In the genomic region with DNA sequence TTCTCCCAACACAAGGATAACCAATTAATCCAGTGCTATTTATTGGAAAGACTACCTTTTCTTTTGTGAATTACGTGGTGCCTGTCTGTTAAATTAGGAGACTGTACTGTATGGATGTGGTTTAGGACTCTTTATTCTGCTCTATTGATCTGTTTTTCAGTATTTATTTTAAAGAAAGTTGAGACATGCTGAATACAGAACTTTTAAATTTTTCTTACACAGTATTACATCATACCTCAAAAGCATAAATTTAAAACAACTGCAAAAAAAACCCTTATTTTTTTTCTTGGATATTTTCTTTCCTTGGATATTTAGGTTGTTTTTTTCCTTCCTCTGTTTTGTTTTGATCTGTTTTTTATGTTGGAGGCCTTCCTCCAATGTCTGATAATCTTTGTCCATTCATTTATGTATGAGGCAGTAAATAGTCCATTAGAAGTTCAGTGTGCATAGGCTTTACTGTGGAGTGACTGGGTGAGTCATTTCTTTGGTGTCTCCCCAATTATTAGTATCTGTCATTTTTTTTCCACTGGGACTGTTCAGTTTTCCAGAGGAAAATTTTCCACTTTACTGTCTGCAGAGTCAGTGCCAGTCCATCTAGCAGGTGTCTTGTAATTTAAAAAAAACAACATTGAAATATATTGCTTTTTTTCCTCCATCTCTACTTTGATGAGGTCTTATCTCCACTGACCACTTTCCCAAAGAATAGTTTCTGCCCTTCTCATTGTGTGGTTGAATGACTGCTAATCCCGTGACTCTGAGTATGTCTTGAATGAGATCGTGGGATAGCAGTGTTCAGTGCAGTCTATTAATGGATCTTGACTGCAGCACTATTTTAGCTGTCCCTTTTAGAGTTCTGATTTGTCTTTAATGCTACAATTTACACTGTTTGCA, we compare ENCODE assay signal across 1 cellular context.
TF ChIP-seq lines count a peak whose summit lies in the region.

No MANE protein-coding gene starts in this region.

TF ChIP-seq in K562, 482 proteins besides CTCF, POLR2A, EP300 and RAD21 (continued from another document and continues in another):
- TF ChIP-seq, protein P1, sequence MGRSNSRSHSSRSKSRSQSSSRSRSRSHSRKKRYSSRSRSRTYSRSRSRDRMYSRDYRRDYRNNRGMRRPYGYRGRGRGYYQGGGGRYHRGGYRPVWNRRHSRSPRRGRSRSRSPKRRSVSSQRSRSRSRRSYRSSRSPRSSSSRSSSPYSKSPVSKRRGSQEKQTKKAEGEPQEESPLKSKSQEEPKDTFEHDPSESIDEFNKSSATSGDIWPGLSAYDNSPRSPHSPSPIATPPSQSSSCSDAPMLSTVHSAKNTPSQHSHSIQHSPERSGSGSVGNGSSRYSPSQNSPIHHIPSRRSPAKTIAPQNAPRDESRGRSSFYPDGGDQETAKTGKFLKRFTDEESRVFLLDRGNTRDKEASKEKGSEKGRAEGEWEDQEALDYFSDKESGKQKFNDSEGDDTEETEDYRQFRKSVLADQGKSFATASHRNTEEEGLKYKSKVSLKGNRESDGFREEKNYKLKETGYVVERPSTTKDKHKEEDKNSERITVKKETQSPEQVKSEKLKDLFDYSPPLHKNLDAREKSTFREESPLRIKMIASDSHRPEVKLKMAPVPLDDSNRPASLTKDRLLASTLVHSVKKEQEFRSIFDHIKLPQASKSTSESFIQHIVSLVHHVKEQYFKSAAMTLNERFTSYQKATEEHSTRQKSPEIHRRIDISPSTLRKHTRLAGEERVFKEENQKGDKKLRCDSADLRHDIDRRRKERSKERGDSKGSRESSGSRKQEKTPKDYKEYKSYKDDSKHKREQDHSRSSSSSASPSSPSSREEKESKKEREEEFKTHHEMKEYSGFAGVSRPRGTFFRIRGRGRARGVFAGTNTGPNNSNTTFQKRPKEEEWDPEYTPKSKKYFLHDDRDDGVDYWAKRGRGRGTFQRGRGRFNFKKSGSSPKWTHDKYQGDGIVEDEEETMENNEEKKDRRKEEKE (IDR thresholded peaks at IDR 0.05; ENCODE audit: borderline replicate concordance in 1 of 2, control insufficient read depth in 1 of 2, low read depth in 2 of 2, low read length in 1 of 2), result no peak
- TF ChIP-seq SP1 (CRISPR knock-in tag; IDR thresholded peaks at IDR 0.05), result peak; percentile 47; the same call in 1 of the 2 replicates
- TF ChIP-seq PTTG1 (tag; IDR thresholded peaks at IDR 0.05; ENCODE audit: low read depth), result no peak
- TF ChIP-seq ELF2 (CRISPR knock-in tag; IDR thresholded peaks at IDR 0.05), result no peak
- no peak for TF ChIP-seq ZNF239 (CRISPR knock-in tag; IDR thresholded peaks at IDR 0.05)
- TF ChIP-seq EP400 (IDR thresholded peaks at IDR 0.05), result peak; percentile 43; the same call in 1 of the 2 replicates
- no peak for TF ChIP-seq ILK (tag; IDR thresholded peaks at IDR 0.05; ENCODE audit: borderline replicate concordance, low read depth)
- no peak for TF ChIP-seq ZNF707 (CRISPR knock-in tag; conservative IDR thresholded peaks at IDR 0.05)
- TF ChIP-seq, protein P2, sequence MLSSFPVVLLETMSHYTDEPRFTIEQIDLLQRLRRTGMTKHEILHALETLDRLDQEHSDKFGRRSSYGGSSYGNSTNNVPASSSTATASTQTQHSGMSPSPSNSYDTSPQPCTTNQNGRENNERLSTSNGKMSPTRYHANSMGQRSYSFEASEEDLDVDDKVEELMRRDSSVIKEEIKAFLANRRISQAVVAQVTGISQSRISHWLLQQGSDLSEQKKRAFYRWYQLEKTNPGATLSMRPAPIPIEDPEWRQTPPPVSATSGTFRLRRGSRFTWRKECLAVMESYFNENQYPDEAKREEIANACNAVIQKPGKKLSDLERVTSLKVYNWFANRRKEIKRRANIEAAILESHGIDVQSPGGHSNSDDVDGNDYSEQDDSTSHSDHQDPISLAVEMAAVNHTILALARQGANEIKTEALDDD (IDR thresholded peaks at IDR 0.05), result peak; percentile 51
- TF ChIP-seq NFIC (IDR thresholded peaks at IDR 0.05), result no peak
- no peak for TF ChIP-seq SAP30 (IDR thresholded peaks at IDR 0.05; ENCODE audit: borderline replicate concordance, insufficient read depth, low read depth, low read length, poor library complexity, severe bottlenecking)
- TF ChIP-seq, protein P3, sequence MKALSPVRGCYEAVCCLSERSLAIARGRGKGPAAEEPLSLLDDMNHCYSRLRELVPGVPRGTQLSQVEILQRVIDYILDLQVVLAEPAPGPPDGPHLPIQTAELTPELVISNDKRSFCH (CRISPR knock-in tag; IDR thresholded peaks at IDR 0.05), result no peak
- TF ChIP-seq, protein P3 (tag; IDR thresholded peaks at IDR 0.05), result no peak
- TF ChIP-seq PHF21A (IDR thresholded peaks at IDR 0.05; ENCODE audit: borderline replicate concordance, low read depth), result no peak
- no peak for TF ChIP-seq TCF7 (IDR thresholded peaks at IDR 0.05; ENCODE audit: borderline replicate concordance)
- peak; percentile 52 for TF ChIP-seq MEIS2 (IDR thresholded peaks at IDR 0.05; ENCODE audit: partially characterized antibody)
- TF ChIP-seq, protein P4, sequence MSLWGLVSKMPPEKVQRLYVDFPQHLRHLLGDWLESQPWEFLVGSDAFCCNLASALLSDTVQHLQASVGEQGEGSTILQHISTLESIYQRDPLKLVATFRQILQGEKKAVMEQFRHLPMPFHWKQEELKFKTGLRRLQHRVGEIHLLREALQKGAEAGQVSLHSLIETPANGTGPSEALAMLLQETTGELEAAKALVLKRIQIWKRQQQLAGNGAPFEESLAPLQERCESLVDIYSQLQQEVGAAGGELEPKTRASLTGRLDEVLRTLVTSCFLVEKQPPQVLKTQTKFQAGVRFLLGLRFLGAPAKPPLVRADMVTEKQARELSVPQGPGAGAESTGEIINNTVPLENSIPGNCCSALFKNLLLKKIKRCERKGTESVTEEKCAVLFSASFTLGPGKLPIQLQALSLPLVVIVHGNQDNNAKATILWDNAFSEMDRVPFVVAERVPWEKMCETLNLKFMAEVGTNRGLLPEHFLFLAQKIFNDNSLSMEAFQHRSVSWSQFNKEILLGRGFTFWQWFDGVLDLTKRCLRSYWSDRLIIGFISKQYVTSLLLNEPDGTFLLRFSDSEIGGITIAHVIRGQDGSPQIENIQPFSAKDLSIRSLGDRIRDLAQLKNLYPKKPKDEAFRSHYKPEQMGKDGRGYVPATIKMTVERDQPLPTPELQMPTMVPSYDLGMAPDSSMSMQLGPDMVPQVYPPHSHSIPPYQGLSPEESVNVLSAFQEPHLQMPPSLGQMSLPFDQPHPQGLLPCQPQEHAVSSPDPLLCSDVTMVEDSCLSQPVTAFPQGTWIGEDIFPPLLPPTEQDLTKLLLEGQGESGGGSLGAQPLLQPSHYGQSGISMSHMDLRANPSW (CRISPR knock-in tag; IDR thresholded peaks at IDR 0.05), result no peak
- TF ChIP-seq HDAC1 (IDR thresholded peaks at IDR 0.05), result peak in 1 of 2 experiments; percentile 55; a peak in 1 of 4 replicates
- TF ChIP-seq SRSF9 (IDR thresholded peaks at IDR 0.05; ENCODE audit: borderline replicate concordance, low read depth, low read length), result no peak
- TF ChIP-seq TCF7L2 (IDR thresholded peaks at IDR 0.05; ENCODE audit: low read depth, low read length), result no peak
- TF ChIP-seq, protein P5, sequence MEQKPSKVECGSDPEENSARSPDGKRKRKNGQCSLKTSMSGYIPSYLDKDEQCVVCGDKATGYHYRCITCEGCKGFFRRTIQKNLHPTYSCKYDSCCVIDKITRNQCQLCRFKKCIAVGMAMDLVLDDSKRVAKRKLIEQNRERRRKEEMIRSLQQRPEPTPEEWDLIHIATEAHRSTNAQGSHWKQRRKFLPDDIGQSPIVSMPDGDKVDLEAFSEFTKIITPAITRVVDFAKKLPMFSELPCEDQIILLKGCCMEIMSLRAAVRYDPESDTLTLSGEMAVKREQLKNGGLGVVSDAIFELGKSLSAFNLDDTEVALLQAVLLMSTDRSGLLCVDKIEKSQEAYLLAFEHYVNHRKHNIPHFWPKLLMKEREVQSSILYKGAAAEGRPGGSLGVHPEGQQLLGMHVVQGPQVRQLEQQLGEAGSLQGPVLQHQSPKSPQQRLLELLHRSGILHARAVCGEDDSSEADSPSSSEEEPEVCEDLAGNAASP (IDR thresholded peaks at IDR 0.05), result no peak
- TF ChIP-seq RBM17 (IDR thresholded peaks at IDR 0.05; ENCODE audit: borderline replicate concordance, low read depth, low read length), result no peak
- 0 out of 2 replicates have a peak, but pooled peaks have one; percentile 37 for TF ChIP-seq ELF1 (tag; IDR thresholded peaks at IDR 0.05)
- no peak for TF ChIP-seq THRAP3 (IDR thresholded peaks at IDR 0.05; ENCODE audit: borderline replicate concordance)
- no peak for TF ChIP-seq NUFIP1 (IDR thresholded peaks at IDR 0.05; ENCODE audit: partially characterized antibody)
- no peak for TF ChIP-seq PHB2 (IDR thresholded peaks at IDR 0.05; ENCODE audit: low read depth)
- no peak for TF ChIP-seq ZNF551 (CRISPR knock-in tag; IDR thresholded peaks at IDR 0.05)
- no peak for TF ChIP-seq BRD4 (IDR thresholded peaks at IDR 0.05)
- TF ChIP-seq FOXJ3 (CRISPR knock-in tag; IDR thresholded peaks at IDR 0.05), result no peak
- TF ChIP-seq CBFA2T2 (conservative IDR thresholded peaks at IDR 0.05), result no peak; the same call in 1 of the 2 replicates
- TF ChIP-seq, protein P6, sequence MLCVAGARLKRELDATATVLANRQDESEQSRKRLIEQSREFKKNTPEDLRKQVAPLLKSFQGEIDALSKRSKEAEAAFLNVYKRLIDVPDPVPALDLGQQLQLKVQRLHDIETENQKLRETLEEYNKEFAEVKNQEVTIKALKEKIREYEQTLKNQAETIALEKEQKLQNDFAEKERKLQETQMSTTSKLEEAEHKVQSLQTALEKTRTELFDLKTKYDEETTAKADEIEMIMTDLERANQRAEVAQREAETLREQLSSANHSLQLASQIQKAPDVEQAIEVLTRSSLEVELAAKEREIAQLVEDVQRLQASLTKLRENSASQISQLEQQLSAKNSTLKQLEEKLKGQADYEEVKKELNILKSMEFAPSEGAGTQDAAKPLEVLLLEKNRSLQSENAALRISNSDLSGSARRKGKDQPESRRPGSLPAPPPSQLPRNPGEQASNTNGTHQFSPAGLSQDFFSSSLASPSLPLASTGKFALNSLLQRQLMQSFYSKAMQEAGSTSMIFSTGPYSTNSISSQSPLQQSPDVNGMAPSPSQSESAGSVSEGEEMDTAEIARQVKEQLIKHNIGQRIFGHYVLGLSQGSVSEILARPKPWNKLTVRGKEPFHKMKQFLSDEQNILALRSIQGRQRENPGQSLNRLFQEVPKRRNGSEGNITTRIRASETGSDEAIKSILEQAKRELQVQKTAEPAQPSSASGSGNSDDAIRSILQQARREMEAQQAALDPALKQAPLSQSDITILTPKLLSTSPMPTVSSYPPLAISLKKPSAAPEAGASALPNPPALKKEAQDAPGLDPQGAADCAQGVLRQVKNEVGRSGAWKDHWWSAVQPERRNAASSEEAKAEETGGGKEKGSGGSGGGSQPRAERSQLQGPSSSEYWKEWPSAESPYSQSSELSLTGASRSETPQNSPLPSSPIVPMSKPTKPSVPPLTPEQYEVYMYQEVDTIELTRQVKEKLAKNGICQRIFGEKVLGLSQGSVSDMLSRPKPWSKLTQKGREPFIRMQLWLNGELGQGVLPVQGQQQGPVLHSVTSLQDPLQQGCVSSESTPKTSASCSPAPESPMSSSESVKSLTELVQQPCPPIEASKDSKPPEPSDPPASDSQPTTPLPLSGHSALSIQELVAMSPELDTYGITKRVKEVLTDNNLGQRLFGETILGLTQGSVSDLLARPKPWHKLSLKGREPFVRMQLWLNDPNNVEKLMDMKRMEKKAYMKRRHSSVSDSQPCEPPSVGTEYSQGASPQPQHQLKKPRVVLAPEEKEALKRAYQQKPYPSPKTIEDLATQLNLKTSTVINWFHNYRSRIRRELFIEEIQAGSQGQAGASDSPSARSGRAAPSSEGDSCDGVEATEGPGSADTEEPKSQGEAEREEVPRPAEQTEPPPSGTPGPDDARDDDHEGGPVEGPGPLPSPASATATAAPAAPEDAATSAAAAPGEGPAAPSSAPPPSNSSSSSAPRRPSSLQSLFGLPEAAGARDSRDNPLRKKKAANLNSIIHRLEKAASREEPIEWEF (CRISPR knock-in tag; IDR thresholded peaks at IDR 0.05), result 0 out of 2 replicates have a peak, but pooled peaks have one; percentile 33
- no peak for TF ChIP-seq HIVEP1 (CRISPR knock-in tag; IDR thresholded peaks at IDR 0.05)
- TF ChIP-seq SMARCA4 (IDR thresholded peaks at IDR 0.05), result peak; percentile 91
- TF ChIP-seq FOXK1 (CRISPR knock-in tag; IDR thresholded peaks at IDR 0.05; ENCODE audit: borderline replicate concordance), result no peak
- TF ChIP-seq, protein P7, sequence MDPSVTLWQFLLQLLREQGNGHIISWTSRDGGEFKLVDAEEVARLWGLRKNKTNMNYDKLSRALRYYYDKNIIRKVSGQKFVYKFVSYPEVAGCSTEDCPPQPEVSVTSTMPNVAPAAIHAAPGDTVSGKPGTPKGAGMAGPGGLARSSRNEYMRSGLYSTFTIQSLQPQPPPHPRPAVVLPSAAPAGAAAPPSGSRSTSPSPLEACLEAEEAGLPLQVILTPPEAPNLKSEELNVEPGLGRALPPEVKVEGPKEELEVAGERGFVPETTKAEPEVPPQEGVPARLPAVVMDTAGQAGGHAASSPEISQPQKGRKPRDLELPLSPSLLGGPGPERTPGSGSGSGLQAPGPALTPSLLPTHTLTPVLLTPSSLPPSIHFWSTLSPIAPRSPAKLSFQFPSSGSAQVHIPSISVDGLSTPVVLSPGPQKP (CRISPR knock-in tag; IDR thresholded peaks at IDR 0.05), result no peak
- TF ChIP-seq ZNF3 (CRISPR knock-in tag; IDR thresholded peaks at IDR 0.05), result no peak
- TF ChIP-seq ZNF584 (CRISPR knock-in tag; IDR thresholded peaks at IDR 0.05; ENCODE audit: low read depth), result peak; percentile 52; the same call in 1 of the 2 replicates
- TF ChIP-seq, protein P8, sequence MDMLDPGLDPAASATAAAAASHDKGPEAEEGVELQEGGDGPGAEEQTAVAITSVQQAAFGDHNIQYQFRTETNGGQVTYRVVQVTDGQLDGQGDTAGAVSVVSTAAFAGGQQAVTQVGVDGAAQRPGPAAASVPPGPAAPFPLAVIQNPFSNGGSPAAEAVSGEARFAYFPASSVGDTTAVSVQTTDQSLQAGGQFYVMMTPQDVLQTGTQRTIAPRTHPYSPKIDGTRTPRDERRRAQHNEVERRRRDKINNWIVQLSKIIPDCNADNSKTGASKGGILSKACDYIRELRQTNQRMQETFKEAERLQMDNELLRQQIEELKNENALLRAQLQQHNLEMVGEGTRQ (CRISPR knock-in tag; IDR thresholded peaks at IDR 0.05), result no peak
- no peak for TF ChIP-seq STAG1 (CRISPR knock-in tag; IDR thresholded peaks at IDR 0.05; ENCODE audit: borderline replicate concordance)
- no peak for TF ChIP-seq PYGO2 (tag; IDR thresholded peaks at IDR 0.05)
- TF ChIP-seq ZNF311 (CRISPR knock-in tag; IDR thresholded peaks at IDR 0.05), result 0 out of 2 replicates have a peak, but pooled peaks have one; percentile 13
